Comparison of ENCODE assay signal across 21 cellular contexts in the genomic region with DNA sequence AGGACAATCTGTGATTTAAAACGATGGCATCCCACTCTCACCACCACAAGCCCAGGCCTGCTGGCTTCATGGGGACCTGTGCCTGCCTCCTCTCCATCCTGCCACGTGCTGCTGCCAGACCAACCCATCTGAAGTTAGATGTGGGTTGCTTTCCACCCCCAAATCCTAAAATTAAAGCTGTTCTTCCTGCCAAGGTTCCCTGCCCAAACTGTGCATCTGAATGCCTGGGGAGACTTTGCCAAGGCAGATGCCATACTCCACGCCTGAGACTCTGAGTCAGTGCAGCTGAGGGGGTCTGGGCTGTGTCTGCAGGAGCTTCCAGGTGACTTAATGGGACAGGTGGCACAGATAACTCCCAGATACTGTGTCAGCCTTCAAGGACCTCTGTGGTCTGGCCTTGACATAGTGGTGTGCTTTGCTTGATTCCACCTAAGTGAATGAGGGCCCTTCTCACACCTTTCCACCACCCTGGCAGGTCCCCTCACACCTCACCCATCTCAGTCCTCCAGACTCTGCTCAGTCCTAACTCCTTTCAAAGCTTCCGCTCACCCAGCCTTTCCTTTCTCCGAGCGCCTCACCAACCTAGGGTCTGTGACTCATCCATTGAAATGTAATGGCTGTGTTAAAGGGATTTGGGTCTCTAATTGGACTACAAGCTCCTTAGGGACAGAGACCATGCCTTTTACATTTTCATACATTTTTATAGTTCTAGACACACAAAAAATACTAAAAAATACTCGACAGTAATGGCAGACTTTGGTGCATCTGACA. TPM values are rescaled to one million over a fixed set of nuclear protein-coding genes. Genes with fewer than 3 reads are reported as not detected.
"Had no signal": no experiment of that assay in that cellular context is flagged by ENCODE, and none has a peak within 500 bp of the region (broad histone marks: within the 10 kb centered on the region; RNA-seq: fewer than 3 reads in every experiment).

No MANE protein-coding gene starts in this region.

- H3K36me3 Mint-ChIP-seq: memory B cell; mesothelial cell of epicardium; naive thymus-derived CD4-positive, alpha-beta T cell; stimulated activated naive B cell treated with anti-CD40 and anti-IgM and Interleukin-4, amounts not matched to agents 10 μg/mL and 1 μg/mL and 100 μg/mL, for 72 hours had no signal

- H3K36me3 ChIP-seq: left ventricle myocardium inferior, lower lobe of right lung, thoracic aorta had no signal

- ATAC-seq: left cardiac atrium; lower lobe of right lung; naive thymus-derived CD4-positive, alpha-beta T cell; sciatic nerve; stimulated activated naive B cell treated with anti-CD40 and anti-IgM and Interleukin-4, amounts not matched to agents 10 μg/mL and 1 μg/mL and 100 μg/mL, for 72 hours; stimulated activated naive CD8-positive, alpha-beta T cell treated with anti-CD3 and anti-CD28 coated beads, Interleukin-15, amount 100 ng/mL, for 72 hours had no signal

- H3K27ac Mint-ChIP-seq: dendritic cell treated with granulocyte-macrophage colony-stimulating factor and Interleukin-4, amounts not matched to agents 40 ng/mL and 50 ng/mL, for 4 days; memory B cell; mesothelial cell of epicardium; naive thymus-derived CD4-positive, alpha-beta T cell; nephron progenitor cell; stimulated activated naive B cell treated with anti-CD40 and anti-IgM and Interleukin-4, amounts not matched to agents 10 μg/mL and 1 μg/mL and 100 μg/mL, for 72 hours; stimulated activated naive CD8-positive, alpha-beta T cell treated with anti-CD3 and anti-CD28 coated beads, Interleukin-15, amount 100 ng/mL, for 72 hours had no signal

- H3K4me3 ChIP-seq: hepatocyte, left ventricle myocardium inferior, lower lobe of right lung, skin epidermis, thoracic aorta had no signal

- H3K9me3 Mint-ChIP-seq: dendritic cell treated with granulocyte-macrophage colony-stimulating factor and Interleukin-4, amounts not matched to agents 40 ng/mL and 50 ng/mL, for 4 days; memory B cell; mesothelial cell of epicardium; nephron progenitor cell; stimulated activated naive B cell treated with anti-CD40 and anti-IgM and Interleukin-4, amounts not matched to agents 10 μg/mL and 1 μg/mL and 100 μg/mL, for 72 hours; stimulated activated naive CD8-positive, alpha-beta T cell treated with anti-CD3 and anti-CD28 coated beads, Interleukin-15, amount 100 ng/mL, for 72 hours had no signal

- DNase-seq: foreskin melanocyte; kidney; left cardiac atrium; left ventricle myocardium inferior; lower lobe of right lung; naive thymus-derived CD4-positive, alpha-beta T cell; nephron progenitor cell; stimulated activated CD4-positive, alpha-beta T cell treated with anti-CD3 and anti-CD28 coated beads, Interleukin-2, amount 100 ng/mL, for 24 hours; stimulated activated CD4-positive, alpha-beta T cell treated with anti-CD3 and anti-CD28 coated beads, Interleukin-4, amount 100 ng/mL, for 4 hours; stimulated activated naive B cell treated with anti-CD40 and anti-IgM and Interleukin-4, amounts not matched to agents 10 μg/mL and 1 μg/mL and 100 μg/mL, for 72 hours; stimulated activated naive CD8-positive, alpha-beta T cell treated with anti-CD3 and anti-CD28 coated beads, Interleukin-15, amount 100 ng/mL, for 72 hours; trophoblast cell had no signal

- H3K4me1 ChIP-seq: lower lobe of right lung had no signal

- H3K9me3 ChIP-seq: left ventricle myocardium inferior, lower lobe of right lung, thoracic aorta had no signal

- H3K4me3 Mint-ChIP-seq: dendritic cell treated with granulocyte-macrophage colony-stimulating factor and Interleukin-4, amounts not matched to agents 40 ng/mL and 50 ng/mL, for 4 days; memory B cell; mesothelial cell of epicardium; naive thymus-derived CD4-positive, alpha-beta T cell; nephron progenitor cell; stimulated activated naive B cell treated with anti-CD40 and anti-IgM and Interleukin-4, amounts not matched to agents 10 μg/mL and 1 μg/mL and 100 μg/mL, for 72 hours; stimulated activated naive CD8-positive, alpha-beta T cell treated with anti-CD3 and anti-CD28 coated beads, Interleukin-15, amount 100 ng/mL, for 72 hours had no signal

- H3K27ac ChIP-seq: hepatocyte, left ventricle myocardium inferior, lower lobe of right lung, skin epidermis, thoracic aorta had no signal

- H3K4me1 Mint-ChIP-seq: memory B cell; naive thymus-derived CD4-positive, alpha-beta T cell had no signal

RNA-seq across cellular contexts. Expression of a gene that starts 18.6 kb away (rescaled TPM):
- total RNA-seq: naive thymus-derived CD4-positive, alpha-beta T cell; osteoblast; pulmonary artery endothelial cell had no signal
- polyA plus RNA-seq: naive thymus-derived CD4-positive, alpha-beta T cell had no signal

RNA-seq across cellular contexts. Expression of a gene that starts 38.6 kb away (rescaled TPM):
- polyA plus RNA-seq: naive thymus-derived CD4-positive, alpha-beta T cell had no signal
